ENCODE assay signal across 1 cellular context in genomic region chr1:247322437-247322836, GRCh38.
TF ChIP-seq lines count a peak whose summit lies in the region.

No MANE protein-coding gene starts in this region.

TF ChIP-seq in WTC11, 78 proteins besides CTCF, POLR2A, EP300 and RAD21 (continued from another document):
- TF ChIP-seq ESRRA (CRISPR knock-in tag; IDR thresholded peaks at IDR 0.05; ENCODE audit: borderline replicate concordance) (no peak), ZNF416 (CRISPR knock-in tag; IDR thresholded peaks at IDR 0.05) (no peak), USF1 (CRISPR knock-in tag; IDR thresholded peaks at IDR 0.05) (no peak), NR1H2 (CRISPR knock-in tag; IDR thresholded peaks at IDR 0.05) (no peak)
